18 cellular contexts compared by ENCODE assay signal in genomic region chr12:31106101-31106803, GRCh38. TPM values are rescaled to one million over a fixed set of nuclear protein-coding genes. Genes with fewer than 3 reads are reported as not detected.
DNase-seq lines count a peak whose midpoint lies in the region; ATAC-seq and TF ChIP-seq lines count a peak whose summit lies in the region.
"Had no signal": no experiment of that assay in that cellular context is flagged by ENCODE, and none has a peak within 500 bp of the region (broad histone marks: within the 10 kb centered on the region; RNA-seq: fewer than 3 reads in every experiment).

No MANE protein-coding gene starts in this region.

- no peak overlapping the region for H3K4me3 ChIP-seq in aorta (ENCODE audit: low read length in 2 of 2)
- H3K4me3 ChIP-seq: ascending aorta, BLaER1 had no signal

- H3K4me1 ChIP-seq in aorta (ENCODE audit: control insufficient read depth in 1 of 2, insufficient read depth in 2 of 2, low read length in 2 of 2), result no peaks in the 10 kb centered on the region
- H3K4me1 ChIP-seq: ascending aorta had no signal

- no peak for ATAC-seq in aorta (ENCODE audit: low FRiP score)
- ATAC-seq: activated CD8-positive, alpha-beta memory T cell treated with anti-CD3 and anti-CD28 coated beads, Interleukin-2, amount 10 ng/mL, durations not matched to agents 7 days and 5 days had no signal

- H3K9me3 ChIP-seq in aorta (ENCODE audit: control insufficient read depth, low read length), result no peaks in the 10 kb centered on the region
- H3K9me3 ChIP-seq: ascending aorta, BLaER1 had no signal

- H3K36me3 ChIP-seq in aorta (ENCODE audit: control insufficient read depth in 1 of 2, insufficient read depth in 2 of 2, low read length in 1 of 2), result no peaks in the 10 kb centered on the region
- H3K36me3 ChIP-seq: ascending aorta had no signal

- peak; percentile 8 for DNase-seq in DMS79 treated with DMSO at 0.1 percent for 48 hours (lab: John Stamatoyannopoulos, UW)
- DNase-seq in DMS79 (lab: John Stamatoyannopoulos, UW), result no peak
- DNase-seq in NCI-H1092 (lab: John Stamatoyannopoulos, UW), result peak; percentile 8
- DNase-seq in NCI-H510A treated with DMSO at 0.1 percent for 48 hours (lab: John Stamatoyannopoulos, UW), result peak; percentile 55
- peak; percentile 42 for DNase-seq in ecto neural progenitor cell (ENCODE audit: low spot score)
- DNase-seq in aorta, result no peak
- no peak for DNase-seq in activated effector memory CD4-positive, alpha-beta T cell treated with Interleukin-2 at 50 U/mL for 16 hours
- DNase-seq in erythroblast (lab: John Stamatoyannopoulos, UW), result no peak
- DNase-seq: 8988T; activated CD4-positive, CD25-positive, alpha-beta regulatory T cell; activated CD8-positive, alpha-beta memory T cell treated with anti-CD3 and anti-CD28 coated beads, Interleukin-2, amount 10 ng/mL, durations not matched to agents 7 days and 5 days; activated gamma-delta T cell treated with Interleukin-2 at 50 U/mL for 16 hours; hypothalamus; Karpas-422; SIG-M5; stimulated activated naive B cell treated with anti-CD40 and anti-IgM and Interleukin-4, amounts not matched to agents 10 μg/mL and 1 μg/mL and 100 μg/mL, for 72 hours had no signal

- WGBS in aorta, 2 donors, result 79 to 83% methylated on average over 10 of the region's 10 CpGs

- no peak for TF ChIP-seq POLR2A in erythroblast (IDR thresholded peaks at IDR 0.05; ENCODE audit: low read length)

- intact Hi-C loops in aorta (cut with DNase I), result no loop called here

- H3K27me3 ChIP-seq in aorta (ENCODE audit: control insufficient read depth in 1 of 2, insufficient read depth in 2 of 2, low read length in 1 of 2), result no peaks in the 10 kb centered on the region
- H3K27me3 ChIP-seq: ascending aorta, BLaER1 had no signal

- no peak overlapping the region for H3K27ac ChIP-seq in aorta (ENCODE audit: low read depth in 1 of 2, low read length in 2 of 2)
- H3K27ac ChIP-seq: ascending aorta, BLaER1 had no signal

RNA-seq across cellular contexts. Expression of gene DDX11, which starts 32.6 kb away (rescaled TPM):
- 10 to 100 TPM; 15.9 to 26.6 TPM for total RNA-seq in aorta
- polyA plus RNA-seq in aorta, result 10 to 100 TPM in 1 of 2 donors, 1 to 10 TPM in 1; 3.3 to 11.0 TPM

Comparison
In these comparisons a context has a peak if more than half of its experiments do, and no peak if none do; other contexts are left out.
1. DNase-seq: peak in DMS79 treated with DMSO at 0.1 percent for 48 hours (single experiment), NCI-H1092 (single experiment), NCI-H510A treated with DMSO at 0.1 percent for 48 hours (single experiment) and ecto neural progenitor cell (single experiment); none in DMS79 (single experiment), aorta (0 of 2), activated effector memory CD4-positive, alpha-beta T cell treated with Interleukin-2 at 50 U/mL for 16 hours (single experiment) and erythroblast (0 of 2).